1 cellular context compared by ENCODE assay signal in genomic region chr6:34241351-34242215, GRCh38.
TF ChIP-seq lines count a peak whose summit lies in the region.

No MANE protein-coding gene starts in this region.

TF ChIP-seq in A549, 52 proteins besides CTCF, POLR2A, EP300 and RAD21 (continued from another document):
- TF ChIP-seq, protein P1, sequence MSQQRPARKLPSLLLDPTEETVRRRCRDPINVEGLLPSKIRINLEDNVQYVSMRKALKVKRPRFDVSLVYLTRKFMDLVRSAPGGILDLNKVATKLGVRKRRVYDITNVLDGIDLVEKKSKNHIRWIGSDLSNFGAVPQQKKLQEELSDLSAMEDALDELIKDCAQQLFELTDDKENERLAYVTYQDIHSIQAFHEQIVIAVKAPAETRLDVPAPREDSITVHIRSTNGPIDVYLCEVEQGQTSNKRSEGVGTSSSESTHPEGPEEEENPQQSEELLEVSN (IDR thresholded peaks at IDR 0.05; ENCODE audit: borderline replicate concordance, low read depth), result no peak
- TF ChIP-seq HDAC2 (IDR thresholded peaks at IDR 0.05) (no peak), POLR2AphosphoS2 (conservative IDR thresholded peaks at IDR 0.05; ENCODE audit: low read length) (no peak), ESRRA (IDR thresholded peaks at IDR 0.05; ENCODE audit: borderline replicate concordance, low read length) (no peak)
- TF ChIP-seq, protein P2, sequence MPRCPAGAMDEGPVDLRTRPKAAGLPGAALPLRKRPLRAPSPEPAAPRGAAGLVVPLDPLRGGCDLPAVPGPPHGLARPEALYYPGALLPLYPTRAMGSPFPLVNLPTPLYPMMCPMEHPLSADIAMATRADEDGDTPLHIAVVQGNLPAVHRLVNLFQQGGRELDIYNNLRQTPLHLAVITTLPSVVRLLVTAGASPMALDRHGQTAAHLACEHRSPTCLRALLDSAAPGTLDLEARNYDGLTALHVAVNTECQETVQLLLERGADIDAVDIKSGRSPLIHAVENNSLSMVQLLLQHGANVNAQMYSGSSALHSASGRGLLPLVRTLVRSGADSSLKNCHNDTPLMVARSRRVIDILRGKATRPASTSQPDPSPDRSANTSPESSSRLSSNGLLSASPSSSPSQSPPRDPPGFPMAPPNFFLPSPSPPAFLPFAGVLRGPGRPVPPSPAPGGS (IDR thresholded peaks at IDR 0.05), result no peak
TF ChIP-seq in A549: peak in this region for 0.
